ENCODE assay signal across 1 cellular context in the genomic region with DNA sequence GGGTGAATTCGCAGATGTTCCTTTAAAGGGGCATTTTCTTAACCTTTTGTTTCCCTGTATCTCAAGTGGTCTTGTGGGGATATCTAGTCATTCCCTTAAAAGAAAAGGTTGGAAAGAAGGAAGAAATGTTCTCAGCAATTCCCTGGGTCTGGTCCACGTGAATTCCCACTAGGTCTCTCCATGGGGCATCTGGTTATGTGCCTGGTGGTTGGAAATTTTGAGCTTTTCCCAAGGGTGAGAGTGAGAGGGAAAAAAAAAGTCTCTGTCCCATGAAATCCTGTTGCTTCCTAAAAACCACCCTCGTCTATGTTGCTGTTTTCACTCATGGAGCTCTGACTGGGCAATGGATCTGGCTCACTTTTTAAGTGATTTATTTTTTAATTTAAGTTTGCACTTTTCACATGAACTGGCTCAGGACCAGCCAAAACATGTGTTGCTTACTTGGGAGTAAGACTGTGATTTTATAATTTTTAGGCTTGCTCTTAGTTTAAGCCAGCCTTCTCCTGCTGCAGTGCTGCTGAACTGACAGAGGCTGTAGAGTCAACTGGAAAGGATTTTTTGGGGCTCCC.
TF ChIP-seq lines count a peak whose summit lies in the region.

No MANE protein-coding gene starts in this region.

TF ChIP-seq in K562, 482 proteins besides CTCF, POLR2A, EP300 and RAD21 (continued from another document):
- TF ChIP-seq, protein P1, sequence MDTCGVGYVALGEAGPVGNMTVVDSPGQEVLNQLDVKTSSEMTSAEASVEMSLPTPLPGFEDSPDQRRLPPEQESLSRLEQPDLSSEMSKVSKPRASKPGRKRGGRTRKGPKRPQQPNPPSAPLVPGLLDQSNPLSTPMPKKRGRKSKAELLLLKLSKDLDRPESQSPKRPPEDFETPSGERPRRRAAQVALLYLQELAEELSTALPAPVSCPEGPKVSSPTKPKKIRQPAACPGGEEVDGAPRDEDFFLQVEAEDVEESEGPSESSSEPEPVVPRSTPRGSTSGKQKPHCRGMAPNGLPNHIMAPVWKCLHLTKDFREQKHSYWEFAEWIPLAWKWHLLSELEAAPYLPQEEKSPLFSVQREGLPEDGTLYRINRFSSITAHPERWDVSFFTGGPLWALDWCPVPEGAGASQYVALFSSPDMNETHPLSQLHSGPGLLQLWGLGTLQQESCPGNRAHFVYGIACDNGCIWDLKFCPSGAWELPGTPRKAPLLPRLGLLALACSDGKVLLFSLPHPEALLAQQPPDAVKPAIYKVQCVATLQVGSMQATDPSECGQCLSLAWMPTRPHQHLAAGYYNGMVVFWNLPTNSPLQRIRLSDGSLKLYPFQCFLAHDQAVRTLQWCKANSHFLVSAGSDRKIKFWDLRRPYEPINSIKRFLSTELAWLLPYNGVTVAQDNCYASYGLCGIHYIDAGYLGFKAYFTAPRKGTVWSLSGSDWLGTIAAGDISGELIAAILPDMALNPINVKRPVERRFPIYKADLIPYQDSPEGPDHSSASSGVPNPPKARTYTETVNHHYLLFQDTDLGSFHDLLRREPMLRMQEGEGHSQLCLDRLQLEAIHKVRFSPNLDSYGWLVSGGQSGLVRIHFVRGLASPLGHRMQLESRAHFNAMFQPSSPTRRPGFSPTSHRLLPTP (IDR thresholded peaks at IDR 0.05; ENCODE audit: borderline replicate concordance, extremely low read depth, insufficient read length): no peak
- TF ChIP-seq PPARD (CRISPR knock-in tag; IDR thresholded peaks at IDR 0.05) (no peak), SP1 (CRISPR knock-in tag; IDR thresholded peaks at IDR 0.05) (no peak), SIN3A (IDR thresholded peaks at IDR 0.05; ENCODE audit: borderline replicate concordance in 2 of 2, control insufficient read depth in 1 of 2, low read depth in 2 of 2, low read length in 2 of 2) (no peak), U2AF2 (optimal IDR thresholded peaks at IDR 0.05; ENCODE audit: low read depth, low read length) (no peak)
- TF ChIP-seq, protein P2, sequence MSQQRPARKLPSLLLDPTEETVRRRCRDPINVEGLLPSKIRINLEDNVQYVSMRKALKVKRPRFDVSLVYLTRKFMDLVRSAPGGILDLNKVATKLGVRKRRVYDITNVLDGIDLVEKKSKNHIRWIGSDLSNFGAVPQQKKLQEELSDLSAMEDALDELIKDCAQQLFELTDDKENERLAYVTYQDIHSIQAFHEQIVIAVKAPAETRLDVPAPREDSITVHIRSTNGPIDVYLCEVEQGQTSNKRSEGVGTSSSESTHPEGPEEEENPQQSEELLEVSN (IDR thresholded peaks at IDR 0.05; ENCODE audit: borderline replicate concordance in 1 of 2, extremely low read depth in 1 of 2, insufficient read depth in 1 of 2, insufficient read length in 1 of 2, low read depth in 1 of 2, low read length in 1 of 2, poor library complexity in 1 of 2, severe bottlenecking in 1 of 2): no peak
